In the genomic region with DNA sequence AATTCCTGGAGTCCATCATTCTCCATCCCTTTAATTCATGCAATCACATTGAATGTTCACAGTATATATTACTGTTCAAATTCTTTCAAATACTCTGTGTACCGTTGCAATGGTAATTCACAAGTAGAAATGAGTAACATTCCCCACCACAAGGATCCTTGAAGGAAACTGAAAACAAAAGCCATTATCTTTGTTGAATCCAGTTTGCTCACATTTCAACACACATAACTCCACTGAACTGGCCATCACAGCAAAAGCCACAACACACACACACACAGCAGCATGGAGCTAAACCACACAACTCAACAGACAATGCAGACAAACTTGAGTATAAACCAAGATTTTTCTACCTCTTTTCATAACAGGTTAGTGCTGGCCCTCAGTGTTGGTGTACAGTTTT, we compare ENCODE assay signal across 20 cellular contexts.
DNase-seq lines count a peak whose midpoint lies in the region; ATAC-seq, FAIRE-seq and TF ChIP-seq lines count a peak whose summit lies in the region.
"Had no signal": no experiment of that assay in that cellular context is flagged by ENCODE, and none has a peak within 500 bp of the region (broad histone marks: within the 10 kb centered on the region; RNA-seq: fewer than 3 reads in every experiment).

No MANE protein-coding gene starts in this region.

- POLR2A ChIA-PET in PC-3 (lab: Charles Lee; ENCODE audit: unreplicated experiment) (no interaction called here), SK-N-SH (lab: Yijun Ruan, JAX) (no interaction called here)

- H3K27me3 Mint-ChIP-seq in HFFc6 (ENCODE audit: insufficient read depth) (peaks cover 1% of the 10 kb centered on the region; the same call in 1 of the 2 replicates), astrocyte (ENCODE audit: low read depth, unreplicated experiment) (no peaks in the 10 kb centered on the region)
- H3K27me3 Mint-ChIP-seq: CD4-positive, alpha-beta memory T cell had no signal

- H3K9me3 Mint-ChIP-seq in HFFc6, result no peaks in the 10 kb centered on the region
- no peaks in the 10 kb centered on the region for H3K9me3 Mint-ChIP-seq in astrocyte (ENCODE audit: unreplicated experiment)
- H3K9me3 Mint-ChIP-seq: GM23338, H9 had no signal

- no peak for DNase-seq in HFFc6
- DNase-seq in PC-3, result peak; percentile 30
- peak; percentile 17 for DNase-seq in astrocyte (ENCODE audit: low read depth)
- DNase-seq in renal cortical epithelial cell (ENCODE audit: low read depth), result peak; percentile 48
- no peak for DNase-seq in SK-N-SH
- no peak for DNase-seq in COR-L47 (lab: John Stamatoyannopoulos, UW)
- DNase-seq: 8988T; ACHN; C1 segment of cervical spinal cord; Caco-2; CD4-positive, alpha-beta memory T cell; DMS153; DND-41; H9 had no signal

- no peaks in the 10 kb centered on the region for H3K9me2 ChIP-seq in PC-3 (replicated peaks; ENCODE audit: low read length)
- H3K9me2 ChIP-seq in SK-N-SH, result no peaks in the 10 kb centered on the region

- H3K79me2 ChIP-seq in PC-3 (ENCODE audit: low read length) (no peaks in the 10 kb centered on the region), astrocyte (ENCODE audit: insufficient read depth, low read length) (no peaks in the 10 kb centered on the region), SK-N-SH (ENCODE audit: insufficient read depth) (no peaks in the 10 kb centered on the region)

- TF ChIP-seq RAD21 in SK-N-SH (IDR thresholded peaks at IDR 0.05; ENCODE audit: low read length), result no peak

- H4K20me1 ChIP-seq in PC-3 (ENCODE audit: low read length) (no peaks in the 10 kb centered on the region), astrocyte (ENCODE audit: insufficient read depth, low read length) (no peaks in the 10 kb centered on the region), SK-N-SH (ENCODE audit: insufficient read depth) (no peaks in the 10 kb centered on the region)

- no peak for TF ChIP-seq EP300 in SK-N-SH (IDR thresholded peaks at IDR 0.05; ENCODE audit: borderline replicate concordance in 1 of 2, low read depth in 1 of 2, low read length in 1 of 2)

- 86% methylated on average over 1 of the region's 1 CpG for WGBS in SK-N-SH (ENCODE audit: low lambda C conversion rate)

- H3K9ac ChIP-seq in PC-3 (ENCODE audit: low read length), result no peak overlapping the region
- H3K9ac ChIP-seq in astrocyte (ENCODE audit: low read length), result no peak overlapping the region
- H3K9ac ChIP-seq in SK-N-SH, result no peak overlapping the region

- TF ChIP-seq CTCF in HFFc6 (IDR thresholded peaks at IDR 0.05), result no peak
- no peak for TF ChIP-seq CTCF in PC-3 (conservative IDR thresholded peaks at IDR 0.05; ENCODE audit: low read depth, low read length)
- TF ChIP-seq CTCF in astrocyte (IDR thresholded peaks at IDR 0.05; ENCODE audit: insufficient read depth, low read depth, low read length), result no peak
- no peak for TF ChIP-seq CTCF in SK-N-SH (IDR thresholded peaks at IDR 0.05)

- no peak for FAIRE-seq in astrocyte (lab: Jason Lieb, UNC)
- FAIRE-seq: A549, G401.6, GM12892 had no signal

- H3K4me2 ChIP-seq in PC-3 (ENCODE audit: low read length) (no peak overlapping the region), astrocyte (ENCODE audit: low read length) (no peak overlapping the region), SK-N-SH (no peak overlapping the region)
- H3K4me2 ChIP-seq: A549, GM23338 had no signal

- H3K9me3 ChIP-seq in PC-3 (ENCODE audit: low read length) (no peaks in the 10 kb centered on the region), astrocyte (ENCODE audit: insufficient read depth, low read depth, low read length) (no peaks in the 10 kb centered on the region), SK-N-SH (no peaks in the 10 kb centered on the region)
- H3K9me3 ChIP-seq: A549, Caco-2 had no signal

- H3K36me3 Mint-ChIP-seq in HFFc6 (ENCODE audit: low read depth) (peaks cover 21% of the 10 kb centered on the region), astrocyte (ENCODE audit: low read depth, unreplicated experiment) (no peaks in the 10 kb centered on the region)
- H3K36me3 Mint-ChIP-seq: CD4-positive, alpha-beta memory T cell had no signal

- H3K27me3 ChIP-seq in PC-3 (ENCODE audit: low read length), result no peaks in the 10 kb centered on the region
- no peaks in the 10 kb centered on the region for H3K27me3 ChIP-seq in astrocyte (ENCODE audit: insufficient read depth, low read length)
- no peaks in the 10 kb centered on the region for H3K27me3 ChIP-seq in SK-N-SH (ENCODE audit: insufficient read depth)

- H3K4me3 ChIP-seq in PC-3 (ENCODE audit: low read length) (no peak overlapping the region), astrocyte (ENCODE audit: insufficient read depth, low read depth, low read length) (no peak overlapping the region), SK-N-SH (ENCODE audit: low read depth in 2 of 2, low read length in 1 of 2) (no peak overlapping the region)
- H3K4me3 ChIP-seq: A549, GM23338 had no signal

- H3K4me3 Mint-ChIP-seq in HFFc6, result no peak overlapping the region; the same call in 1 of the 2 replicates
- H3K4me3 Mint-ChIP-seq in astrocyte (ENCODE audit: unreplicated experiment), result no peak overlapping the region
- H3K4me3 Mint-ChIP-seq: CD4-positive, alpha-beta memory T cell; GM23338; H9 had no signal

- H3K27ac Mint-ChIP-seq in HFFc6, result 0 out of 2 replicates have a peak overlapping the region, but pooled peaks have one; percentile 14
- H3K27ac Mint-ChIP-seq in astrocyte (ENCODE audit: unreplicated experiment), result no peak overlapping the region
- H3K27ac Mint-ChIP-seq: CD4-positive, alpha-beta memory T cell; GM23338 had no signal

- H3K4me1 ChIP-seq in PC-3 (ENCODE audit: insufficient read depth, low read length) (peaks cover 59% of the 10 kb centered on the region), astrocyte (ENCODE audit: insufficient read depth, low read length) (peaks cover 15% of the 10 kb centered on the region), SK-N-SH (ENCODE audit: control insufficient read depth in 1 of 2, insufficient read depth in 2 of 2, low read depth in 1 of 2, low read length in 1 of 2) (peaks cover 0 to 21% of the 10 kb centered on the region in 2 experiments; a peak in 2 of 4 replicates)

- intact Hi-C loops in PC-3 (cut with micrococcal nuclease), result no loop called here

- H3F3A ChIP-seq in PC-3 (ENCODE audit: low read length, unreplicated experiment), result peaks cover 7% of the 10 kb centered on the region
- peaks cover 25% of the 10 kb centered on the region for H3F3A ChIP-seq in SK-N-SH (replicated peaks; ENCODE audit: insufficient read depth)

- H2AFZ ChIP-seq in PC-3 (ENCODE audit: low read length), result peak overlapping the region; percentile 16; the same call in 1 of the 2 replicates
- no peak overlapping the region for H2AFZ ChIP-seq in astrocyte (ENCODE audit: low read depth, low read length)
- no peak overlapping the region; the same call in 1 of the 2 replicates for H2AFZ ChIP-seq in SK-N-SH (ENCODE audit: low read depth)
- H2AFZ ChIP-seq: GM23338 had no signal

- BruUV-seq in PC-3 (replicated peaks; lab: Mats Ljungman, UMichigan), result no TSS peak

- no peaks in the 10 kb centered on the region for H3K36me3 ChIP-seq in PC-3 (ENCODE audit: low read depth, low read length)
- H3K36me3 ChIP-seq in astrocyte (ENCODE audit: insufficient read depth, low read length), result no peaks in the 10 kb centered on the region
- H3K36me3 ChIP-seq in SK-N-SH (replicated peaks in 1 of 2; ENCODE audit: control insufficient read depth in 1 of 2, insufficient read depth in 2 of 2, low read length in 1 of 2), result no peaks in the 10 kb centered on the region

- H3K27ac ChIP-seq in PC-3 (ENCODE audit: low read length) (no peak overlapping the region), astrocyte (ENCODE audit: low read depth, low read length) (no peak overlapping the region), SK-N-SH (ENCODE audit: low read depth in 2 of 2, low read length in 1 of 2) (no peak overlapping the region)

- CTCF ChIA-PET in PC-3 (lab: Charles Lee), result no interaction called here
- CTCF ChIA-PET in SK-N-SH (lab: Yijun Ruan, JAX), result no interaction called here

- H3K4me1 Mint-ChIP-seq in HFFc6 (ENCODE audit: low read depth) (peaks cover 85% of the 10 kb centered on the region), astrocyte (ENCODE audit: low read depth, unreplicated experiment) (peaks cover 36% of the 10 kb centered on the region)
- H3K4me1 Mint-ChIP-seq: CD4-positive, alpha-beta memory T cell; GM23338; H9 had no signal

- ATAC-seq in PC-3 (no peak), GM19455 (IDR thresholded peaks at IDR 0.05; ENCODE audit: unreplicated experiment) (no peak)
- ATAC-seq: A549, GM23338, HCT116 had no signal

TF ChIP-seq in SK-N-SH, 30 proteins besides CTCF, POLR2A, EP300 and RAD21:
- TF ChIP-seq, protein P1, sequence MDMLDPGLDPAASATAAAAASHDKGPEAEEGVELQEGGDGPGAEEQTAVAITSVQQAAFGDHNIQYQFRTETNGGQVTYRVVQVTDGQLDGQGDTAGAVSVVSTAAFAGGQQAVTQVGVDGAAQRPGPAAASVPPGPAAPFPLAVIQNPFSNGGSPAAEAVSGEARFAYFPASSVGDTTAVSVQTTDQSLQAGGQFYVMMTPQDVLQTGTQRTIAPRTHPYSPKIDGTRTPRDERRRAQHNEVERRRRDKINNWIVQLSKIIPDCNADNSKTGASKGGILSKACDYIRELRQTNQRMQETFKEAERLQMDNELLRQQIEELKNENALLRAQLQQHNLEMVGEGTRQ (IDR thresholded peaks at IDR 0.05; ENCODE audit: borderline replicate concordance, low read depth, low read length), result no peak
- TF ChIP-seq FOSL2 (IDR thresholded peaks at IDR 0.05; ENCODE audit: borderline replicate concordance, low read depth), result no peak
- TF ChIP-seq FOXJ3 (CRISPR knock-in tag; IDR thresholded peaks at IDR 0.05), result no peak

Comparison
In these comparisons a context has a peak if more than half of its experiments do, and no peak if none do; other contexts are left out.
1. DNase-seq: peak in PC-3 (single experiment), astrocyte (single experiment) and renal cortical epithelial cell (single experiment); none in HFFc6 (single experiment), SK-N-SH (single experiment) and COR-L47 (single experiment).